11 cellular contexts compared by ENCODE assay signal in the genomic region with DNA sequence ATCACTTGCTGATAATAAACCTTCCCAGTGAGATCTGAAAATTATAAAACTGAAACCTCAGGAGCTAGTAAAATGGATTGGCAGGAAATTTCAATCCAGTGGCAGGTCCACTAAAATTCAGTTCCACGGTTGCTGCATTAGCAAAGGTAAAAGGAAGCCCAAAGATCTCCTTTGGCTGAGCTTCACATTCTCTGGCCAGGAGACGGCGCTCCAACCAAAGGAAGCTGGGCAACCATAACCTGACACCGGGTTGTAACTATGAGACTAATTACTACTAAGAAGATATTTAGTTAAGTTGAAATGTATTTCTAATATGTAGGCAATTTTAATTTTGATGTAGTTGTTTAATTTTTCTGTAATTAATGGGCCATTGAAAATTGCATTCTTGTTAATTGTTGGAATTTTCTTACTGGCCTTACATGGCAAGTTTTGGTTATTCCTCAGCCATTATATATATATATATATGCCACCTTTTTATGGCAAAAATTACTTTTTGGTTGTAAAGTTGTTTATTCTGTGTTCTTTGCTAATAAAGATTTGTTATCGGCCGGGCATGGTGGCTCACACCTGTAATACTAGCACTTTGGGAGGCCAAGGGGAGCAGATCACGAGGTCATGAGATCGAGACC. TPM values are rescaled to one million over a fixed set of nuclear protein-coding genes. Genes with fewer than 3 reads are reported as not detected.
DNase-seq lines count a peak whose midpoint lies in the region; ATAC-seq and TF ChIP-seq lines count a peak whose summit lies in the region.
"Had no signal": no experiment of that assay in that cellular context is flagged by ENCODE, and none has a peak within 500 bp of the region (broad histone marks: within the 10 kb centered on the region; RNA-seq: fewer than 3 reads in every experiment).

No MANE protein-coding gene starts in this region.

- intact Hi-C loops in activated CD4-positive, alpha-beta T cell treated with anti-CD3 and anti-CD28 coated beads for 36 hours (cut with DNase I, micrococcal nuclease): loop anchor here (1.0 to 5.0 kb wide), 4 partner anchors 76 to 345 kb away; no protein-coding TSS in a partner anchor

- peak; percentile 55 for ATAC-seq in activated CD4-positive, alpha-beta T cell treated with anti-CD3 and anti-CD28 coated beads for 36 hours
- ATAC-seq in esophagus mucosa (peak; percentile 71), HG03571 (IDR thresholded peaks at IDR 0.05; ENCODE audit: unreplicated experiment) (no peak)

- no peak overlapping the region for H3K27ac Mint-ChIP-seq in activated CD4-positive, alpha-beta T cell treated with anti-CD3 and anti-CD28 coated beads for 36 hours
- H3K27ac Mint-ChIP-seq: activated naive CD4-positive, alpha-beta T cell treated with anti-CD3 and anti-CD28 coated beads, Interleukin-2, amount 50 U/mL, for 24 hours had no signal

- POLR2A ChIA-PET in activated CD4-positive, alpha-beta T cell treated with anti-CD3 and anti-CD28 coated beads for 36 hours (lab: Charles Lee): no interaction called here

- no peaks in the 10 kb centered on the region for H3K36me3 Mint-ChIP-seq in activated CD4-positive, alpha-beta T cell treated with anti-CD3 and anti-CD28 coated beads for 36 hours (ENCODE audit: low read depth)
- H3K36me3 Mint-ChIP-seq: activated naive CD4-positive, alpha-beta T cell treated with anti-CD3 and anti-CD28 coated beads, Interleukin-2, amount 50 U/mL, for 24 hours had no signal

- TF ChIP-seq CTCF in retinal pigment epithelial cell (conservative IDR thresholded peaks at IDR 0.05; ENCODE audit: low read depth, low read length): peak; percentile 85

- DNase-seq in NCI-H2029 (lab: John Stamatoyannopoulos, UW): peak; percentile 17
- DNase-seq in NCI-H2029 treated with DMSO at 0.1 percent for 48 hours (lab: John Stamatoyannopoulos, UW): no peak
- DNase-seq in M059J (ENCODE audit: low read depth): peak; percentile 38
- peak; percentile 80 for DNase-seq in activated CD4-positive, alpha-beta T cell treated with anti-CD3 and anti-CD28 coated beads for 36 hours
- DNase-seq in retinal pigment epithelial cell (ENCODE audit: low read depth): no peak
- DNase-seq in hepatic stellate cell (ENCODE audit: low spot score): no peak

- no peak overlapping the region for H3K4me3 Mint-ChIP-seq in activated CD4-positive, alpha-beta T cell treated with anti-CD3 and anti-CD28 coated beads for 36 hours
- H3K4me3 Mint-ChIP-seq: activated naive CD4-positive, alpha-beta T cell treated with anti-CD3 and anti-CD28 coated beads, Interleukin-2, amount 50 U/mL, for 24 hours had no signal

- peaks cover 11% of the 10 kb centered on the region for H3K4me1 Mint-ChIP-seq in activated CD4-positive, alpha-beta T cell treated with anti-CD3 and anti-CD28 coated beads for 36 hours

- no peak overlapping the region for H3K4me3 ChIP-seq in retinal pigment epithelial cell (ENCODE audit: low read length)
- H3K4me3 ChIP-seq: BLaER1 treated with 17β-estradiol and CSF1 and Interleukin-3, amounts not matched to agents 10 nM and 100 nM had no signal

- CTCF ChIA-PET in activated CD4-positive, alpha-beta T cell treated with anti-CD3 and anti-CD28 coated beads for 36 hours (lab: Charles Lee): interaction anchor here (0.6 to 9.4 kb wide), 20 partner anchors 9 to 315 kb away, joined by 3 to 134 read pairs (median 4); no protein-coding TSS in a partner anchor

- no peaks in the 10 kb centered on the region for H3K27me3 Mint-ChIP-seq in activated CD4-positive, alpha-beta T cell treated with anti-CD3 and anti-CD28 coated beads for 36 hours

- no peaks in the 10 kb centered on the region for H3K9me3 Mint-ChIP-seq in activated CD4-positive, alpha-beta T cell treated with anti-CD3 and anti-CD28 coated beads for 36 hours (ENCODE audit: low read depth)
- H3K9me3 Mint-ChIP-seq: activated naive CD4-positive, alpha-beta T cell treated with anti-CD3 and anti-CD28 coated beads, Interleukin-2, amount 50 U/mL, for 24 hours had no signal

RNA-seq across cellular contexts. Expression of a gene that starts 17.0 kb away (rescaled TPM):
- not detected in 2 replicates for total RNA-seq in M059J (2014; rRNA removed; shearing (Covaris generic))
- total RNA-seq in activated CD4-positive, alpha-beta T cell treated with anti-CD3 and anti-CD28 coated beads for 36 hours: not detected
- not detected for total RNA-seq in esophagus mucosa
- total RNA-seq: temporal lobe had no signal

RNA-seq across cellular contexts. Expression of a gene that starts 27.4 kb away (rescaled TPM):
- not detected in 2 replicates for total RNA-seq in M059J (2014; rRNA removed; shearing (Covaris generic))
- not detected for total RNA-seq in activated CD4-positive, alpha-beta T cell treated with anti-CD3 and anti-CD28 coated beads for 36 hours
- total RNA-seq in esophagus mucosa: not detected
- total RNA-seq: temporal lobe had no signal

Comparison
In these comparisons a context has a peak if more than half of its experiments do, and no peak if none do; other contexts are left out.
1. DNase-seq: peak in NCI-H2029 (single experiment), M059J (single experiment) and activated CD4-positive, alpha-beta T cell treated with anti-CD3 and anti-CD28 coated beads for 36 hours (single experiment); none in NCI-H2029 treated with DMSO at 0.1 percent for 48 hours (single experiment), retinal pigment epithelial cell (single experiment) and hepatic stellate cell (single experiment).